ENCODE assay signal across 1 cellular context in genomic region chr7:92782236-92782635, GRCh38.
TF ChIP-seq lines count a peak whose summit lies in the region.

No MANE protein-coding gene starts in this region.

TF ChIP-seq in GM23338, 12 proteins besides CTCF, POLR2A, EP300 and RAD21 (continued from another document):
- TF ChIP-seq EZH2 (IDR thresholded peaks at IDR 0.05; ENCODE audit: low read depth, unreplicated experiment) (no peak), REST (IDR thresholded peaks at IDR 0.05; ENCODE audit: unreplicated experiment) (no peak)
TF ChIP-seq in GM23338: peak in this region for 0.
